Comparison of ENCODE assay signal across 8 cellular contexts in the genomic region with DNA sequence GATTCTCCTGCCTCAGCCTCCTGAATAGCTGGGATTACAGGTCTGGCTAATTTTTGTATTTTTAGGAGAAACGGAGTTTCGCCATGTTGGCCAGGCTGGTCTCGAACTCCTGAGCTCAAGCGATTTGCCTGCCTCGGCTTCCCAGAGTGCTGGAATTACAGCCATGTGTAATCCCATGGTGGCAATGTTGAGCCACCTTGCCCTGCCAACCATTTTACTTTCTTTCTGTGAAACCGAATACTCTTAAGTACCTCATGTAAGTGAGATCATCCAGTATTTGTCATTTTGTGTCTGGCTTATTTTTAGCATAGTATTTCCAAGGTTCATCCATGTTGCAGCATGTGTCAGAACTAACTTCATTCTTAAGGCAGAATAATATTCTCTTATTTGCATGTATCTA. TPM values are rescaled to one million over a fixed set of nuclear protein-coding genes. Genes with fewer than 3 reads are reported as not detected.
A peak's percentile ranks its signal among the peaks of the same experiment; 100 is the strongest.
DNase-seq lines count a peak whose midpoint lies in the region; ATAC-seq and TF ChIP-seq lines count a peak whose summit lies in the region.

No MANE protein-coding gene starts in this region.

- H3K27ac Mint-ChIP-seq in endothelial cell (ENCODE audit: unreplicated experiment) = peak overlapping the region; percentile 76

- peaks cover 70% of the 10 kb centered on the region for H4K20me1 ChIP-seq in DOHH2 (ENCODE audit: control insufficient read depth, insufficient read depth, low read depth, low read length)

- H3K79me2 ChIP-seq in DOHH2 (ENCODE audit: control insufficient read depth, low read length) = peaks cover 100% of the 10 kb centered on the region

- CTCF ChIA-PET in Panc1 (lab: Charles Lee) = no interaction called here

- H3K9me2 ChIP-seq in DOHH2 (replicated peaks; ENCODE audit: control insufficient read depth, low read length) = no peaks in the 10 kb centered on the region

- no peak overlapping the region for H3K4me3 Mint-ChIP-seq in endothelial cell (ENCODE audit: unreplicated experiment)

- H3K9me3 ChIP-seq in DOHH2 (ENCODE audit: control insufficient read depth, insufficient read depth, low read length) = no peaks in the 10 kb centered on the region
- no peaks in the 10 kb centered on the region for H3K9me3 ChIP-seq in Panc1 (ENCODE audit: control insufficient read depth, insufficient read depth, low read depth, low read length)

- no peak for DNase-seq in Panc1 (ENCODE audit: low read depth, low spot score)
- DNase-seq in endothelial cell (ENCODE audit: low spot score) = no peak
- DNase-seq in NCI-H187 treated with DMSO at 0.1 percent for 48 hours (lab: John Stamatoyannopoulos, UW) = no peak
- no peak for DNase-seq in stimulated activated CD4-positive, alpha-beta T cell treated with anti-CD3 and anti-CD28 coated beads, Interleukin-12 subunit alpha, Interleukin-12 subunit beta, amount 100 ng/mL, for 4 hours

- no peak overlapping the region for H3K27ac ChIP-seq in DOHH2 (ENCODE audit: low read depth, low read length)
- H3K27ac ChIP-seq in Panc1 (ENCODE audit: low read length) = peak overlapping the region; percentile 79
- peak overlapping the region; percentile 82 for H3K27ac ChIP-seq in rectal smooth muscle tissue (ENCODE audit: low read depth, low read length)

- no peaks in the 10 kb centered on the region for H3K36me3 Mint-ChIP-seq in endothelial cell (ENCODE audit: low read depth, unreplicated experiment)

- TF ChIP-seq CTCF in DOHH2 (IDR thresholded peaks at IDR 0.05; ENCODE audit: low read depth, low read length, poor library complexity, severe bottlenecking) (no peak), Panc1 (IDR thresholded peaks at IDR 0.05) (no peak), endothelial cell (IDR thresholded peaks at IDR 0.05; ENCODE audit: unreplicated experiment) (no peak)

- H3K4me1 ChIP-seq in DOHH2 (ENCODE audit: control insufficient read depth, low read length) (peaks cover 94% of the 10 kb centered on the region), Panc1 (ENCODE audit: control insufficient read depth, insufficient read depth, low read length) (peaks cover 74% of the 10 kb centered on the region), rectal smooth muscle tissue (ENCODE audit: control insufficient read depth, insufficient read depth, low read length) (peaks cover 55% of the 10 kb centered on the region)

- no peak overlapping the region for H3K9ac ChIP-seq in rectal smooth muscle tissue (ENCODE audit: low read length)

- H3K36me3 ChIP-seq in DOHH2 (ENCODE audit: control insufficient read depth, low read length) = peaks cover 80% of the 10 kb centered on the region
- no peaks in the 10 kb centered on the region; the same call in 1 of the 2 replicates for H3K36me3 ChIP-seq in Panc1 (ENCODE audit: control insufficient read depth, insufficient read depth, low read length)
- no peaks in the 10 kb centered on the region for H3K36me3 ChIP-seq in rectal smooth muscle tissue (ENCODE audit: control insufficient read depth, insufficient read depth, low read length)

- H3K4me3 ChIP-seq in DOHH2 (ENCODE audit: low read length) (no peak overlapping the region), Panc1 (ENCODE audit: low read depth in 2 of 2, low read length in 2 of 2) (peak overlapping the region; percentile 11 to 41), rectal smooth muscle tissue (ENCODE audit: low read length) (peak overlapping the region; percentile 2)

- in situ Hi-C loops in Panc1 (cut with HindIII; ENCODE audit: low pct_unique_long_range_greater_than_20kb, low sequenced_read_pairs) = no loop called here

- H3K27me3 Mint-ChIP-seq in endothelial cell (ENCODE audit: unreplicated experiment) = peaks cover 4% of the 10 kb centered on the region

- peak overlapping the region; percentile 32 for H3K4me2 ChIP-seq in DOHH2 (ENCODE audit: low read length)

- peaks cover 74% of the 10 kb centered on the region for H3K4me1 Mint-ChIP-seq in endothelial cell (ENCODE audit: unreplicated experiment)

- BruUV-seq in Panc1 (replicated peaks; lab: Mats Ljungman, UMichigan) = no TSS peak

- H3K27me3 ChIP-seq in DOHH2 (ENCODE audit: control insufficient read depth, low read length) (no peaks in the 10 kb centered on the region), Panc1 (ENCODE audit: control insufficient read depth, insufficient read depth, low read length) (no peaks in the 10 kb centered on the region), rectal smooth muscle tissue (ENCODE audit: control insufficient read depth, insufficient read depth, low read length) (no peaks in the 10 kb centered on the region)

- ATAC-seq in Panc1 (no peak), HG03139 (IDR thresholded peaks at IDR 0.05; ENCODE audit: unreplicated experiment) (no peak), HG03025 (IDR thresholded peaks at IDR 0.05; ENCODE audit: low FRiP score, unreplicated experiment) (no peak)

- H3F3A ChIP-seq in DOHH2 (ENCODE audit: control insufficient read depth, insufficient read depth) = peaks cover 14% of the 10 kb centered on the region

- no peaks in the 10 kb centered on the region for H3K9me3 Mint-ChIP-seq in endothelial cell (ENCODE audit: unreplicated experiment)

- intact Hi-C loops in Panc1 (cut with micrococcal nuclease; ENCODE audit: unreplicated experiment) = no loop called here

- POLR2A ChIA-PET in Panc1 (lab: Charles Lee) = no interaction called here

RNA-seq across cellular contexts. Expression of a gene that starts 8.2 kb away (rescaled TPM):
- total RNA-seq in Panc1 (2021; ENCODE audit: unreplicated experiment) (200 TPM), endothelial cell (ENCODE audit: unreplicated experiment) (350 TPM)
- polyA plus RNA-seq in Panc1 (2012; ENCODE audit: insufficient read length) = 124 TPM
